9 cellular contexts compared by ENCODE assay signal in genomic region chr3:15330031-15330596, GRCh38. TPM values are rescaled to one million over a fixed set of nuclear protein-coding genes. Genes with fewer than 3 reads are reported as not detected.
A peak's percentile ranks its signal among the peaks of the same experiment; 100 is the strongest.
DNase-seq lines count a peak whose midpoint lies in the region; ATAC-seq and TF ChIP-seq lines count a peak whose summit lies in the region.
"Had no signal": no experiment of that assay in that cellular context is flagged by ENCODE, and none has a peak within 500 bp of the region (broad histone marks: within the 10 kb centered on the region; RNA-seq: fewer than 3 reads in every experiment).

No MANE protein-coding gene starts in this region.

- H3K4me1 Mint-ChIP-seq in brain = peaks cover 69% of the 10 kb centered on the region

- peaks cover 36% of the 10 kb centered on the region for H3K36me3 Mint-ChIP-seq in brain

- CTCF ChIA-PET in AG04449 (lab: Yijun Ruan, JAX) = interaction anchor here (0.8 to 11.6 kb wide), 9 partner anchors 10 to 76 kb away, joined by 3 to 155 read pairs (median 5); no protein-coding TSS in a partner anchor

- H3K4me3 ChIP-seq in AG04449 (ENCODE audit: low read depth, low read length) = peak overlapping the region; percentile 90

- POLR2A ChIA-PET in AG04449 (lab: Yijun Ruan, JAX) = interaction anchor here (1.1 to 1.2 kb wide), 2 partner anchors 9 to 13 kb away, joined by 3 to 10 read pairs; no protein-coding TSS in a partner anchor

- in situ Hi-C loops in KBM-7 (cut with MboI; ENCODE audit: low pct_unique_long_range_greater_than_20kb, low sequenced_read_pairs) = no loop called here

- peaks cover 30% of the 10 kb centered on the region for H3K27me3 Mint-ChIP-seq in brain

- H3K9me3 Mint-ChIP-seq in brain = peaks cover 0 to 2% (median 0%) of the 10 kb centered on the region in 5 experiments
- H3K9me3 Mint-ChIP-seq: activated naive CD8-positive, alpha-beta T cell treated with anti-CD3 and anti-CD28 coated beads, Interleukin-2, amount 10 ng/mL, durations not matched to agents 7 days and 5 days had no signal

- intact Hi-C loops in posterior cingulate gyrus (cut with DNase I) = no loop called here

- H3K4me3 Mint-ChIP-seq in brain = peak overlapping the region; percentile 93 to 98 (median 94)
- H3K4me3 Mint-ChIP-seq: activated naive CD8-positive, alpha-beta T cell treated with anti-CD3 and anti-CD28 coated beads, Interleukin-2, amount 10 ng/mL, durations not matched to agents 7 days and 5 days had no signal

- ATAC-seq in GM21723 (IDR thresholded peaks at IDR 0.05; ENCODE audit: unreplicated experiment) = no peak

- TF ChIP-seq CTCF in AG04449 (IDR thresholded peaks at IDR 0.05; ENCODE audit: insufficient read depth, low read length, missing control alignments) (no peak), brain (conservative IDR thresholded peaks at IDR 0.05) (no peak)

- H3K27ac Mint-ChIP-seq in brain = peak overlapping the region; percentile 44 to 97 (median 90)
- H3K27ac Mint-ChIP-seq: activated naive CD8-positive, alpha-beta T cell treated with anti-CD3 and anti-CD28 coated beads, Interleukin-2, amount 10 ng/mL, durations not matched to agents 7 days and 5 days had no signal

- DNase-seq in AG04449 (ENCODE audit: low read depth, low spot score) = peak; percentile 63
- peak; percentile 88 for DNase-seq in KBM-7
- peak; percentile 42 for DNase-seq in mucosa of gallbladder (ENCODE audit: low spot score)
- DNase-seq in posterior cingulate gyrus = no peak
- DNase-seq in NCI-H446 treated with DMSO at 0.1 percent for 48 hours (lab: John Stamatoyannopoulos, UW) = no peak
- DNase-seq in activated naive CD4-positive, alpha-beta T cell treated with anti-CD3 and anti-CD28 coated beads, Interleukin-2, amount 50 U/mL, for 16 hours = no peak
- DNase-seq: activated naive CD8-positive, alpha-beta T cell treated with anti-CD3 and anti-CD28 coated beads, Interleukin-2, amount 10 ng/mL, durations not matched to agents 7 days and 5 days had no signal

RNA-seq across cellular contexts. Expression of gene SH3BP5, which starts 2.3 kb away (rescaled TPM):
- polyA plus RNA-seq in brain (ENCODE audit: insufficient read depth, low read depth, low replicate concordance) = 48.1 TPM
- total RNA-seq in mucosa of gallbladder = 60.4 TPM

Comparison
In these comparisons a context has a peak if more than half of its experiments do, and no peak if none do; other contexts are left out.
1. DNase-seq: peak in AG04449 (single experiment), KBM-7 (single experiment) and mucosa of gallbladder (single experiment); none in posterior cingulate gyrus (0 of 10), NCI-H446 treated with DMSO at 0.1 percent for 48 hours (single experiment) and activated naive CD4-positive, alpha-beta T cell treated with anti-CD3 and anti-CD28 coated beads, Interleukin-2, amount 50 U/mL, for 16 hours (single experiment).